In genomic region chr6:108156180-108156937, GRCh38 we compare ENCODE assay signal across 1 cellular context.
TF ChIP-seq lines count a peak whose summit lies in the region.

No MANE protein-coding gene starts in this region.

TF ChIP-seq in H1, 55 proteins besides CTCF, POLR2A, EP300 and RAD21 (continued from another document):
- TF ChIP-seq RNF2 (IDR thresholded peaks at IDR 0.05; ENCODE audit: borderline replicate concordance, low read depth, low read length, missing control alignments, poor library complexity, severe bottlenecking) (peak; percentile 17), CEBPB (IDR thresholded peaks at IDR 0.05; ENCODE audit: low read depth, low read length) (no peak), CHD7 (IDR thresholded peaks at IDR 0.05; ENCODE audit: insufficient replicate concordance, low read length) (no peak), RXRA (IDR thresholded peaks at IDR 0.05; ENCODE audit: insufficient read depth, low read depth, low read length) (no peak), SUZ12 (IDR thresholded peaks at IDR 0.05; ENCODE audit: low read length) (peak; percentile 55), EZH2 (IDR thresholded peaks at IDR 0.05; ENCODE audit: low read depth, low read length, severe bottlenecking) (no peak), NANOG (IDR thresholded peaks at IDR 0.05; ENCODE audit: insufficient read depth, low read depth, low read length, poor library complexity, severe bottlenecking) (no peak), BRCA1 (IDR thresholded peaks at IDR 0.05; ENCODE audit: low read depth, low read length) (no peak), CHD2 (IDR thresholded peaks at IDR 0.05; ENCODE audit: low read length) (no peak), SP2 (IDR thresholded peaks at IDR 0.05; ENCODE audit: low read length) (no peak), TEAD4 (IDR thresholded peaks at IDR 0.05; ENCODE audit: low read depth, low read length) (no peak), POLR2AphosphoS5 (IDR thresholded peaks at IDR 0.05; ENCODE audit: low read depth, low read length) (no peak), BCL11A (IDR thresholded peaks at IDR 0.05; ENCODE audit: low read depth in 2 of 2, low read length in 2 of 2) (no peak), MAFK (IDR thresholded peaks at IDR 0.05; ENCODE audit: low read depth, low read length) (no peak), ASH2L (IDR thresholded peaks at IDR 0.05; ENCODE audit: low read length) (peak; percentile 2), YY1 (IDR thresholded peaks at IDR 0.05; ENCODE audit: low read depth, low read length) (no peak), NRF1 (IDR thresholded peaks at IDR 0.05; ENCODE audit: low read depth, low read length) (no peak)
- TF ChIP-seq, protein P1, sequence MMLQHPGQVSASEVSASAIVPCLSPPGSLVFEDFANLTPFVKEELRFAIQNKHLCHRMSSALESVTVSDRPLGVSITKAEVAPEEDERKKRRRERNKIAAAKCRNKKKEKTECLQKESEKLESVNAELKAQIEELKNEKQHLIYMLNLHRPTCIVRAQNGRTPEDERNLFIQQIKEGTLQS (IDR thresholded peaks at IDR 0.05; ENCODE audit: insufficient read depth, low read depth, low read length), result no peak
